ENCODE assay signal across 27 cellular contexts in genomic region chr13:67128148-67128547, GRCh38.
"Had no signal": no experiment of that assay in that cellular context is flagged by ENCODE, and none has a peak within 500 bp of the region (broad histone marks: within the 10 kb centered on the region; RNA-seq: fewer than 3 reads in every experiment).

No MANE protein-coding gene starts in this region.

- ATAC-seq: activated CD8-positive, alpha-beta T cell treated with anti-CD3 and anti-CD28 coated beads, Interleukin-2, amount 10 ng/mL, durations not matched to agents 7 days and 5 days; PC-3; T-helper 17 cell; WTC11 had no signal

- H3K9me3 Mint-ChIP-seq: activated naive CD4-positive, alpha-beta T cell treated with anti-CD3 and anti-CD28 coated beads, Interleukin-2, amount 50 U/mL, for 24 hours; activated T-helper 1 cell treated with anti-CD3 and anti-CD28 coated beads, Interleukin-12 subunit alpha, Interleukin-12 subunit beta, Interleukin-2, Interleukin-4 antibody, amounts not matched to agents 30 ng/mL and 10 ng/mL and 1 ng/mL, durations not matched to agents 14 hours and 24 hours and 36 hours; WTC11 had no signal

- H3K27ac Mint-ChIP-seq: activated CD8-positive, alpha-beta T cell treated with anti-CD3 and anti-CD28 coated beads, Interleukin-2, amount 10 ng/mL, durations not matched to agents 7 days and 5 days; activated naive CD4-positive, alpha-beta T cell treated with anti-CD3 and anti-CD28 coated beads, Interleukin-2, amount 50 U/mL, for 24 hours; activated T-helper 1 cell treated with anti-CD3 and anti-CD28 coated beads, Interleukin-12 subunit alpha, Interleukin-12 subunit beta, Interleukin-2, Interleukin-4 antibody, amounts not matched to agents 30 ng/mL and 10 ng/mL and 1 ng/mL, durations not matched to agents 14 hours and 24 hours and 36 hours; T-helper 17 cell; WTC11 had no signal

- H3K27me3 Mint-ChIP-seq: activated naive CD4-positive, alpha-beta T cell treated with anti-CD3 and anti-CD28 coated beads, Interleukin-2, amount 50 U/mL, for 24 hours; T-helper 17 cell had no signal

- H3K36me3 Mint-ChIP-seq: activated naive CD4-positive, alpha-beta T cell treated with anti-CD3 and anti-CD28 coated beads, Interleukin-2, amount 50 U/mL, for 24 hours; WTC11 had no signal

- H3K4me3 Mint-ChIP-seq: activated CD8-positive, alpha-beta T cell treated with anti-CD3 and anti-CD28 coated beads, Interleukin-2, amount 10 ng/mL, durations not matched to agents 7 days and 5 days; activated naive CD4-positive, alpha-beta T cell treated with anti-CD3 and anti-CD28 coated beads, Interleukin-2, amount 50 U/mL, for 24 hours; activated T-helper 1 cell treated with anti-CD3 and anti-CD28 coated beads, Interleukin-12 subunit alpha, Interleukin-12 subunit beta, Interleukin-2, Interleukin-4 antibody, amounts not matched to agents 30 ng/mL and 10 ng/mL and 1 ng/mL, durations not matched to agents 14 hours and 24 hours and 36 hours; T-helper 17 cell; WTC11 had no signal

- DNase-seq: activated CD4-positive, alpha-beta T cell treated with anti-CD3 and anti-CD28 coated beads for 48 hours; activated CD4-positive, alpha-beta T cell treated with anti-CD3 and anti-CD28 coated beads, Interleukin-2, amount 50 U/mL, for 4 hours; activated CD4-positive, CD25-positive, alpha-beta regulatory T cell treated with anti-CD3 and anti-CD28 coated beads, Interleukin-2, amount 50 U/mL, for 72 hours; activated CD8-positive, alpha-beta memory T cell treated with anti-CD3 and anti-CD28 coated beads, Interleukin-2, amount 50 U/mL, for 48 hours; activated CD8-positive, alpha-beta T cell treated with anti-CD3 and anti-CD28 coated beads, Interleukin-2, amount 10 ng/mL, durations not matched to agents 7 days and 5 days; activated effector memory CD4-positive, alpha-beta T cell treated with Interleukin-2 at 50 U/mL for 16 hours; activated naive CD4-positive, alpha-beta T cell; activated T-cell treated with anti-CD3 and anti-CD28 coated beads, Interleukin-2, amount 50 U/mL, for 1 hour; aorta; central memory CD4-positive, alpha-beta T cell; Karpas-422; MM.1S; NCI-H1105; NCI-H1436 treated with DMSO at 0.1 percent for 48 hours; NCI-H187 treated with DMSO at 0.1 percent for 48 hours; NCI-H2081 treated with DMSO at 0.1 percent for 48 hours; NCI-H345; NCI-H510A; NCI-H526 treated with DMSO at 0.1 percent for 48 hours; NK-92 treated with Interleukin-12 subunit alpha and Interleukin-12 subunit beta, amount 100 ng/mL, for 24 hours; PC-3; SHP77 treated with DMSO at 0.1 percent for 48 hours; T-helper 17 cell; T-helper 9 cell had no signal

- H3K4me1 Mint-ChIP-seq: activated naive CD4-positive, alpha-beta T cell treated with anti-CD3 and anti-CD28 coated beads, Interleukin-2, amount 50 U/mL, for 24 hours; T-helper 17 cell had no signal
